In genomic region chr5:180343846-180344327, GRCh38 we compare ENCODE assay signal across 10 cellular contexts. TPM values are rescaled to one million over a fixed set of nuclear protein-coding genes. Genes with fewer than 3 reads are reported as not detected.
DNase-seq lines count a peak whose midpoint lies in the region; ATAC-seq, FAIRE-seq and TF ChIP-seq lines count a peak whose summit lies in the region.
"Had no signal": no experiment of that assay in that cellular context is flagged by ENCODE, and none has a peak within 500 bp of the region (broad histone marks: within the 10 kb centered on the region; RNA-seq: fewer than 3 reads in every experiment).

No MANE protein-coding gene starts in this region.

- peak; percentile 52 for DNase-seq in H4 (ENCODE audit: low spot score)
- DNase-seq in RWPE2 (ENCODE audit: low spot score) = no peak
- peak; percentile 57 to 61 for DNase-seq in frontal cortex (ENCODE audit: low spot score in 2 of 2)
- peak; percentile 11 for DNase-seq in renal cortical epithelial cell (ENCODE audit: low read depth)
- DNase-seq in ecto neural progenitor cell (ENCODE audit: low spot score) = no peak
- no peak for DNase-seq in NCI-H2227 (lab: John Stamatoyannopoulos, UW; ENCODE audit: unreplicated experiment)
- no peak for DNase-seq in NCI-H526 treated with DMSO at 0.1 percent for 48 hours (lab: John Stamatoyannopoulos, UW)
- DNase-seq in stimulated activated CD4-positive, alpha-beta T cell treated with anti-CD3 and anti-CD28 coated beads, Interleukin-2, amount 100 ng/mL, for 48 hours = no peak
- DNase-seq: NCI-H2227 treated with DMSO at 0.1 percent for 48 hours had no signal

- TF ChIP-seq CTCF in RWPE2 (IDR thresholded peaks at IDR 0.05; ENCODE audit: poor library complexity, severe bottlenecking) = no peak

- no peaks in the 10 kb centered on the region for H3K27me3 ChIP-seq in RWPE2 (ENCODE audit: insufficient read depth, poor library complexity, severe bottlenecking)

- H3K27ac ChIP-seq in RWPE2 (ENCODE audit: poor library complexity, severe bottlenecking) = no peak overlapping the region

- H3K4me1 ChIP-seq in RWPE2 (ENCODE audit: insufficient read depth, poor library complexity, severe bottlenecking) = peaks cover 3% of the 10 kb centered on the region

- ATAC-seq in RWPE2 (ENCODE audit: low read depth) = peak; percentile 22; the same call in 2 of the 3 replicates

- no peaks in the 10 kb centered on the region for H3K36me3 ChIP-seq in RWPE2 (ENCODE audit: low read depth)

- no peak for FAIRE-seq in frontal cortex (lab: Jason Lieb, UNC)

- H3K4me3 ChIP-seq in RWPE2 (ENCODE audit: severe bottlenecking) = no peak overlapping the region

- no peaks in the 10 kb centered on the region for H3K9me3 ChIP-seq in RWPE2 (ENCODE audit: severe bottlenecking)

RNA-seq across cellular contexts. Expression of gene GFPT2, which starts 9.2 kb away (rescaled TPM):
- 16.4 and 18.8 TPM in 2 replicates for total RNA-seq in H4 (2014; rRNA removed; shearing (Covaris generic))
- total RNA-seq in frontal cortex = 11.0 TPM
- 2.6 and 10.2 TPM in 2 replicates for total RNA-seq in renal cortical epithelial cell
- total RNA-seq: activated T-helper 2 cell treated with anti-CD3 and anti-CD28 coated beads, Interferon-gamma antibody, Interleukin-2, Interleukin-4, amounts not matched to agents 10 μg/mL and 5 μg/mL and 100 μg/mL, durations not matched to agents 14 hours and 24 hours and 36 hours had no signal

RNA-seq across cellular contexts. Expression of gene MAPK9, which starts 52.0 kb away (rescaled TPM):
- total RNA-seq in H4 (2014; rRNA removed; shearing (Covaris generic)) = 30.2 and 34.3 TPM in 2 replicates
- total RNA-seq in frontal cortex = 95.8 TPM
- total RNA-seq in renal cortical epithelial cell = 31.3 and 32.3 TPM in 2 replicates

Comparison
In these comparisons a context has a peak if more than half of its experiments do, and no peak if none do; other contexts are left out.
1. DNase-seq: peak in H4 (single experiment), frontal cortex (2 of 2) and renal cortical epithelial cell (single experiment); none in RWPE2 (single experiment), ecto neural progenitor cell (single experiment), NCI-H2227 (single experiment), NCI-H526 treated with DMSO at 0.1 percent for 48 hours (single experiment) and stimulated activated CD4-positive, alpha-beta T cell treated with anti-CD3 and anti-CD28 coated beads, Interleukin-2, amount 100 ng/mL, for 48 hours (0 of 2).